Comparison of ENCODE assay signal across 8 cellular contexts in genomic region chr21:39444406-39445145, GRCh38. TPM values are rescaled to one million over a fixed set of nuclear protein-coding genes. Genes with fewer than 3 reads are reported as not detected.
A peak's percentile ranks its signal among the peaks of the same experiment; 100 is the strongest.
DNase-seq lines count a peak whose midpoint lies in the region; ATAC-seq, FAIRE-seq and TF ChIP-seq lines count a peak whose summit lies in the region.

No MANE protein-coding gene starts in this region.

- WGBS in K562 (ENCODE audit: insufficient coverage, low coverage, missing lambda C conversion rate), result 27% methylated on average over 13 of the region's 13 CpGs

- CTCF ChIA-PET in K562 (lab: Yijun Ruan, JAX; ENCODE audit: low intra/inter-chr PET ratio), result no interaction called here

- in situ Hi-C loops in K562 (cut with MboI), result no loop called here

- H3K79me2 ChIP-seq in KMS-11 (ENCODE audit: insufficient read depth, low read depth) (no peaks in the 10 kb centered on the region), K562 (ENCODE audit: control insufficient read depth, insufficient read depth, low read length) (peaks cover 8% of the 10 kb centered on the region; the same call in 1 of the 3 replicates), keratinocyte (ENCODE audit: control insufficient read depth, insufficient read depth, low read length) (no peaks in the 10 kb centered on the region)

- dilution Hi-C loops in keratinocyte (cut with MboI; ENCODE audit: extremely low pct_ligation_motif_present, low sequenced_read_pairs), result no loop called here

- H3K4me2 ChIP-seq in KMS-11 (peak overlapping the region; percentile 53), K562 (ENCODE audit: insufficient read depth, low read length) (peak overlapping the region; percentile 92), keratinocyte (ENCODE audit: control insufficient read depth, extremely low read depth, insufficient read depth, low read depth, low read length) (peak overlapping the region; percentile 92)

- no peak for TF ChIP-seq POLR2A in K562 (conservative IDR thresholded peaks at IDR 0.05)

- H3K4me1 ChIP-seq in KMS-11 (ENCODE audit: low read depth, poor library complexity, severe bottlenecking) (peaks cover 10% of the 10 kb centered on the region), K562 (replicated peaks in 1 of 2; ENCODE audit: control insufficient read depth in 2 of 2, insufficient read depth in 2 of 2, low read length in 2 of 2) (peaks cover 20 to 21% of the 10 kb centered on the region in 2 experiments; a peak in 4 of 5 replicates), keratinocyte (ENCODE audit: control insufficient read depth, extremely low read depth, insufficient read depth, low read length) (peaks cover 12% of the 10 kb centered on the region), stomach smooth muscle (ENCODE audit: control insufficient read depth, insufficient read depth, low read length) (peaks cover 15% of the 10 kb centered on the region)

- no peak for TF ChIP-seq RAD21 in K562 (CRISPR knock-in tag; conservative IDR thresholded peaks at IDR 0.05 in 1 of 2, IDR thresholded peaks at IDR 0.05 in 1 of 2)

- no peak for ATAC-seq in K562

- DNase-seq in CD1c-positive myeloid dendritic cell (ENCODE audit: extremely low spot score) (peak; percentile 6), K562 (ENCODE audit: extremely low read depth in 1 of 4, low spot score in 3 of 4) (peak in 3 of 4 experiments; percentile 30 to 42 (median 38)), keratinocyte (ENCODE audit: low read depth, low spot score) (peak; percentile 11), NCI-H2029 (lab: John Stamatoyannopoulos, UW) (no peak), H4 (ENCODE audit: low spot score) (no peak)
- no peak for DNase-seq in activated effector memory CD4-positive, alpha-beta T cell treated with Interleukin-2 at 50 U/mL for 16 hours

- H2AFZ ChIP-seq in KMS-11 (ENCODE audit: low read depth), result peak overlapping the region; percentile 98
- H2AFZ ChIP-seq in K562 (ENCODE audit: low read depth, low read length), result peak overlapping the region; percentile 94
- peak overlapping the region; percentile 98 for H2AFZ ChIP-seq in keratinocyte (ENCODE audit: control insufficient read depth, low read length)

- POLR2A ChIA-PET in K562 (lab: Yijun Ruan, JAX), result interaction anchor here (0.6 to 3.4 kb wide), 14 partner anchors 11 to 260 kb away, joined by 3 to 14 read pairs (median 4); a partner anchor contains a TSS

- TF ChIP-seq EP300 in K562 (IDR thresholded peaks at IDR 0.05; ENCODE audit: low read length), result no peak

- no peak overlapping the region for H3K4me3 ChIP-seq in KMS-11 (IDR thresholded peaks at IDR 0.05; ENCODE audit: insufficient read depth, low read depth, low read length)
- H3K4me3 ChIP-seq in K562, result peak overlapping the region; percentile 87
- H3K4me3 ChIP-seq in keratinocyte (ENCODE audit: control insufficient read depth in 2 of 3, extremely low read depth in 1 of 3, insufficient read depth in 2 of 3, low read depth in 1 of 3, low read length in 3 of 3), result peak overlapping the region; percentile 77 to 87 (median 79)
- peak overlapping the region; percentile 85 to 91 for H3K4me3 ChIP-seq in stomach smooth muscle (ENCODE audit: low read length in 2 of 2)

- no peaks in the 10 kb centered on the region for H3K36me3 ChIP-seq in KMS-11 (ENCODE audit: insufficient read depth)
- H3K36me3 ChIP-seq in K562 (ENCODE audit: control insufficient read depth, insufficient read depth, low read length), result no peaks in the 10 kb centered on the region
- no peaks in the 10 kb centered on the region for H3K36me3 ChIP-seq in keratinocyte (ENCODE audit: control insufficient read depth in 2 of 2, extremely low read depth in 1 of 2, insufficient read depth in 2 of 2, low read length in 2 of 2)
- H3K36me3 ChIP-seq in stomach smooth muscle (ENCODE audit: control insufficient read depth in 2 of 2, insufficient read depth in 2 of 2, low read length in 2 of 2), result no peaks in the 10 kb centered on the region

- H3K27me3 ChIP-seq in KMS-11 (ENCODE audit: insufficient read depth, low read depth), result no peaks in the 10 kb centered on the region; the same call in 1 of the 2 replicates
- H3K27me3 ChIP-seq in K562 (ENCODE audit: control insufficient read depth in 2 of 2, insufficient read depth in 2 of 2, low read length in 2 of 2), result no peaks in the 10 kb centered on the region
- H3K27me3 ChIP-seq in keratinocyte (ENCODE audit: control insufficient read depth, extremely low read depth, insufficient read depth, low read length), result no peaks in the 10 kb centered on the region
- no peaks in the 10 kb centered on the region for H3K27me3 ChIP-seq in stomach smooth muscle (ENCODE audit: control insufficient read depth in 1 of 2, insufficient read depth in 2 of 2, low read length in 2 of 2)

- FAIRE-seq in K562 (lab: Jason Lieb, UNC), result no peak
- FAIRE-seq in keratinocyte (lab: Jason Lieb, UNC), result no peak

- TF ChIP-seq CTCF in KMS-11 (conservative IDR thresholded peaks at IDR 0.05; ENCODE audit: low read depth, low read length) (no peak), K562 (IDR thresholded peaks at IDR 0.05 in 2 of 3, conservative IDR thresholded peaks at IDR 0.05 in 1 of 3; ENCODE audit: insufficient read depth in 2 of 3, low read depth in 1 of 3, low read length in 3 of 3) (no peak), keratinocyte (optimal IDR thresholded peaks at IDR 0.05 in 1 of 3, IDR thresholded peaks at IDR 0.05 in 1 of 3, conservative IDR thresholded peaks at IDR 0.05 in 1 of 3; ENCODE audit: extremely low read depth in 1 of 3, insufficient read depth in 2 of 3, low read length in 3 of 3) (no peak)

- H3K9me1 ChIP-seq in K562 (ENCODE audit: control insufficient read depth, insufficient read depth, low read length) (no peaks in the 10 kb centered on the region), keratinocyte (ENCODE audit: control insufficient read depth, extremely low read depth, insufficient read depth, low read length) (no peaks in the 10 kb centered on the region)

- H3K27ac ChIP-seq in KMS-11, result no peak overlapping the region
- peak overlapping the region; percentile 95; the same call in 2 of the 3 replicates for H3K27ac ChIP-seq in K562 (ENCODE audit: extremely low read depth, low read depth, low read length)
- H3K27ac ChIP-seq in keratinocyte (ENCODE audit: control insufficient read depth, insufficient read depth, low read length), result peak overlapping the region; percentile 82
- peak overlapping the region; percentile 93 for H3K27ac ChIP-seq in stomach smooth muscle (ENCODE audit: low read length)

- H3K9me3 ChIP-seq in K562 (replicated peaks; ENCODE audit: control insufficient read depth, insufficient read depth, low read depth, low read length), result no peaks in the 10 kb centered on the region
- H3K9me3 ChIP-seq in keratinocyte (ENCODE audit: control insufficient read depth, low read depth, low read length), result no peaks in the 10 kb centered on the region
- no peaks in the 10 kb centered on the region for H3K9me3 ChIP-seq in stomach smooth muscle (ENCODE audit: control insufficient read depth in 2 of 2, low read length in 2 of 2)

- no peaks in the 10 kb centered on the region for H4K20me1 ChIP-seq in KMS-11 (ENCODE audit: insufficient read depth)
- no peaks in the 10 kb centered on the region for H4K20me1 ChIP-seq in K562 (replicated peaks; ENCODE audit: control insufficient read depth, insufficient read depth, low read length)
- no peaks in the 10 kb centered on the region for H4K20me1 ChIP-seq in keratinocyte (ENCODE audit: control insufficient read depth, extremely low read depth, insufficient read depth, low read length)

- H3K9ac ChIP-seq in KMS-11 (peak overlapping the region; percentile 72; the same call in 1 of the 2 replicates), K562 (ENCODE audit: insufficient read depth in 1 of 2, low read depth in 2 of 2, low read length in 2 of 2) (peak overlapping the region; percentile 87 to 93; a peak in 3 of 4 replicates), keratinocyte (ENCODE audit: control insufficient read depth, extremely low read depth, insufficient read depth, low read length) (peak overlapping the region; percentile 85), stomach smooth muscle (ENCODE audit: low read length in 2 of 2) (peak overlapping the region; percentile 75 to 94)

- intact Hi-C loops in K562 (cut with micrococcal nuclease), result loop anchor here (5.0 kb wide), 3 partner anchors 72 to 273 kb away; partner anchors contain the start of gene PSMG1

- TSS peak; percentile 57 for BruUV-seq in K562 (replicated peaks; lab: Mats Ljungman, UMichigan)

RNA-seq across cellular contexts. Expression of gene LCA5L, which starts 1.0 kb away (rescaled TPM):
- total RNA-seq in K562 (2011; cell fraction: chromatin; rRNA removed; ENCODE audit: low replicate concordance), result 2.8 and 6.5 TPM in 2 replicates
- 1.8 and 2.1 TPM in 2 replicates for total RNA-seq in K562 (2011; cell fraction: nucleolus; rRNA removed)
- 4.2 and 10.1 TPM in 2 replicates for total RNA-seq in K562 (2011; cell fraction: nucleoplasm; rRNA removed)
- total RNA-seq in K562 (2014; rRNA removed) (1.8 and 3.1 TPM in 2 replicates), K562 (2014; rRNA removed; fragmentation: Illumina TruSeq; extraction: Trizol) (3.0 and 3.7 TPM in 2 replicates), K562 (2015; rRNA removed; fragmentation: Illumina TruSeq; extraction: Trizol) (3.8 and 3.9 TPM in 2 replicates), K562 (2021) (2.7 and 2.9 TPM in 2 replicates)
- polyA plus RNA-seq in K562 (2011; rRNA removed) (2.9 and 3.9 TPM in 2 replicates), K562 (2014; fragmentation: Illumina TruSeq; extraction: Trizol) (3.7 and 4.9 TPM in 2 replicates), K562 (2014; fragmentation: Nextera tagmentation; extraction: Ambion mirVana) (1 to 10 TPM; 4.2 to 4.9 TPM), K562 (2014; rRNA removed) (3.0 and 3.4 TPM in 2 replicates), keratinocyte (0.74 to 0.96 TPM (median 0.94 TPM) in 3 replicates)
- 0.69 and 0.96 TPM in 2 replicates for polyA plus RNA-seq in K562 (2011; cell fraction: cytosol; rRNA removed)
- 2.0 and 2.4 TPM in 2 replicates for polyA plus RNA-seq in K562 (2011; cell fraction: nucleus; rRNA removed)
- 3.5 and 4.7 TPM in 2 replicates for polyA plus RNA-seq in K562 (2012)
- 1.8 TPM in 2 replicates for polyA minus RNA-seq in K562 (2011; rRNA and poly(A)+ RNA removed)
- polyA minus RNA-seq in K562 (2011; cell fraction: cytosol; rRNA and poly(A)+ RNA removed), result 1.5 and 1.7 TPM in 2 replicates
- polyA minus RNA-seq in K562 (2011; cell fraction: nucleus; rRNA and poly(A)+ RNA removed), result 1.2 and 2.2 TPM in 2 replicates
- 0.87 TPM for polyA plus RNA-seq in keratinocyte (2011; ENCODE audit: low read depth)
- polyA plus RNA-seq in keratinocyte (2011; cell fraction: cytosol; rRNA removed), result 0.92 and 2.1 TPM in 2 replicates
- polyA plus RNA-seq in keratinocyte (2011; cell fraction: nucleus; rRNA removed), result 1.1 and 1.4 TPM in 2 replicates
- 0.78 and 1.1 TPM in 2 replicates for polyA plus RNA-seq in keratinocyte (2012; ENCODE audit: low replicate concordance)
- 0.16 to 0.83 TPM in 2 of 3 replicates, not detected in the other for polyA minus RNA-seq in keratinocyte
- polyA minus RNA-seq in keratinocyte (2011; cell fraction: cytosol; rRNA and poly(A)+ RNA removed), result 2.1 TPM
- 0.85 TPM in 1 of 2 replicates, not detected in the other for polyA minus RNA-seq in keratinocyte (2011; cell fraction: nucleus; rRNA and poly(A)+ RNA removed)
- 1.4 TPM in 2 replicates for total RNA-seq in H4 (2014; rRNA removed; shearing (Covaris generic))

RNA-seq across cellular contexts. Expression of gene SH3BGR, which starts 7.2 kb away (rescaled TPM):
- 0.60 and 2.4 TPM in 2 replicates for total RNA-seq in K562 (2011; cell fraction: chromatin; rRNA removed; ENCODE audit: low replicate concordance)
- 1.3 and 1.8 TPM in 2 replicates for total RNA-seq in K562 (2011; cell fraction: nucleolus; rRNA removed)
- 1.8 and 2.6 TPM in 2 replicates for total RNA-seq in K562 (2011; cell fraction: nucleoplasm; rRNA removed)
- 27.7 and 42.9 TPM in 2 replicates for total RNA-seq in K562 (2014; rRNA removed)
- 17.4 and 22.2 TPM in 2 replicates for total RNA-seq in K562 (2014; rRNA removed; fragmentation: Illumina TruSeq; extraction: Trizol)
- total RNA-seq in K562 (2015; rRNA removed; fragmentation: Illumina TruSeq; extraction: Trizol), result 21.7 and 23.1 TPM in 2 replicates
- 14.8 and 17.5 TPM in 2 replicates for total RNA-seq in K562 (2021)
- 3.1 and 6.6 TPM in 2 replicates for polyA plus RNA-seq in K562 (2011; rRNA removed)
- 1.1 and 1.4 TPM in 2 replicates for polyA plus RNA-seq in K562 (2011; cell fraction: cytosol; rRNA removed)
- polyA plus RNA-seq in K562 (2011; cell fraction: nucleus; rRNA removed), result 0.38 TPM in 1 of 2 replicates, not detected in the other
- 27.6 and 178 TPM in 2 replicates for polyA plus RNA-seq in K562 (2012)
- 19.7 and 29.2 TPM in 2 replicates for polyA plus RNA-seq in K562 (2014; fragmentation: Illumina TruSeq; extraction: Trizol)
- polyA plus RNA-seq in K562 (2014; fragmentation: Nextera tagmentation; extraction: Ambion mirVana), result 10 to 100 TPM; 26.4 to 28.2 TPM
- polyA plus RNA-seq in K562 (2014; rRNA removed), result 25.6 and 76.6 TPM in 2 replicates
- polyA minus RNA-seq in K562 (2011; rRNA and poly(A)+ RNA removed), result 0.48 TPM in 1 of 2 replicates, not detected in the other
- 2.5 TPM in 1 of 2 replicates, not detected in the other for polyA minus RNA-seq in K562 (2011; cell fraction: cytosol; rRNA and poly(A)+ RNA removed)
- polyA minus RNA-seq in K562 (2011; cell fraction: nucleus; rRNA and poly(A)+ RNA removed), result 1.1 TPM in 1 of 2 replicates, not detected in the other
- 0.57 to 1.4 TPM (median 0.99 TPM) in 3 replicates for polyA plus RNA-seq in keratinocyte
- 0.81 TPM for polyA plus RNA-seq in keratinocyte (2011; ENCODE audit: low read depth)
- 1.1 and 2.6 TPM in 2 replicates for polyA plus RNA-seq in keratinocyte (2011; cell fraction: cytosol; rRNA removed)
- 1.9 and 3.1 TPM in 2 replicates for polyA plus RNA-seq in keratinocyte (2011; cell fraction: nucleus; rRNA removed)
- polyA plus RNA-seq in keratinocyte (2012; ENCODE audit: low replicate concordance), result 1.2 and 1.7 TPM in 2 replicates
- polyA minus RNA-seq in keratinocyte, result 0.76 TPM in 1 of 3 replicates, not detected in the others
- polyA minus RNA-seq in keratinocyte (2011; cell fraction: cytosol; rRNA and poly(A)+ RNA removed), result not detected
- not detected in 2 replicates for polyA minus RNA-seq in keratinocyte (2011; cell fraction: nucleus; rRNA and poly(A)+ RNA removed)
- 12.8 and 337 TPM in 2 replicates for total RNA-seq in H4 (2014; rRNA removed; shearing (Covaris generic))

Comparison
In these comparisons a context has a peak if more than half of its experiments do, and no peak if none do; other contexts are left out.
1. DNase-seq: peak in CD1c-positive myeloid dendritic cell (single experiment), K562 (3 of 4) and keratinocyte (single experiment); none in NCI-H2029 (single experiment), activated effector memory CD4-positive, alpha-beta T cell treated with Interleukin-2 at 50 U/mL for 16 hours (single experiment) and H4 (single experiment).
2. Peak in every context shown above with its lines, with median percentiles within 50 percentile points of each other: H2AFZ ChIP-seq, H3K4me2 ChIP-seq and H3K9ac ChIP-seq.